In the genomic region with DNA sequence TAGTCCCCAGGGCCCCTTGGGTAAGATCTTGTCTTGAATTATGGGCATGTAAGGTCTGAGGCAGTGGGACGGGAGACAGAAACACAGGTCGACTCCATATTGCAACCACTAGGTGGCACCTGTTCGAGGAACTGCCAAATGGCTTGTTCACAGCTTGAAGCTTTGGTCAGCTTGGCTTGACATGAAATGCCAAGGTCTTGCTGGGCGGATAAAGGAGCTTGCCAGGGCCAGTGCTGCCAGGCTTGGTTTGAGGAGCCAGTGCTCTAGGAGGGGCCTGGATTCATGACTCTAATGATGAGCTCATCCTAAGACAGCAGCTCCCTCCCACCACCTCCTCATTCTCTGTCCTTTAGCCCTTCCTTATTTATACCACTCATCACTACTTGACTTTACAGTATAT, we compare ENCODE assay signal across 7 cellular contexts. TPM values are rescaled to one million over a fixed set of nuclear protein-coding genes. Genes with fewer than 3 reads are reported as not detected.
DNase-seq lines count a peak whose midpoint lies in the region; ATAC-seq, FAIRE-seq and TF ChIP-seq lines count a peak whose summit lies in the region.

No MANE protein-coding gene starts in this region.

- intact Hi-C loops in HepG2 (cut with micrococcal nuclease; ENCODE audit: unreplicated experiment): loop anchor here (1.0 to 10.0 kb wide), 3 partner anchors 79 to 492 kb away; a partner anchor contains a TSS

- H3K9me3 ChIP-seq in HepG2 (ENCODE audit: low read length): no peaks in the 10 kb centered on the region

- H3K4me3 ChIP-seq in choroid plexus epithelial cell (ENCODE audit: low read depth, low read length): no peak overlapping the region
- no peak overlapping the region for H3K4me3 ChIP-seq in HepG2 (replicated peaks in 1 of 3; ENCODE audit: insufficient read depth in 1 of 3, low read depth in 2 of 3, low read length in 3 of 3)

- H3K79me2 ChIP-seq in HepG2 (ENCODE audit: insufficient read depth, low read length): no peaks in the 10 kb centered on the region

- POLR2A ChIA-PET in HepG2 (lab: Yijun Ruan, JAX): no interaction called here

- in situ Hi-C loops in HepG2 (cut with HindIII; ENCODE audit: extremely low pct_ligation_motif_present, low pct_unique_long_range_greater_than_20kb): loop anchor here (5.0 kb wide), 1 partner anchor 117 kb away; no protein-coding TSS in a partner anchor

- no peaks in the 10 kb centered on the region for H4K20me1 ChIP-seq in HepG2 (ENCODE audit: insufficient read depth, low read length)

- TF ChIP-seq POLR2A in HepG2 (IDR thresholded peaks at IDR 0.05; ENCODE audit: insufficient read depth in 1 of 2, low read depth in 2 of 2, low read length in 2 of 2): no peak

- CTCF ChIA-PET in HepG2 (lab: Yijun Ruan, JAX; ENCODE audit: low intra/inter-chr PET ratio, low total read pairs): interaction anchor here (1.2 to 3.0 kb wide), 3 partner anchors 80 to 122 kb away, joined by 3 to 19 read pairs (median 6); no protein-coding TSS in a partner anchor

- peak; percentile 91 for FAIRE-seq in HepG2 (lab: Jason Lieb, UNC)

- no peak overlapping the region for H3K27ac ChIP-seq in HepG2 (ENCODE audit: extremely low read length, insufficient read depth, low read length)

- TF ChIP-seq EP300 in HepG2 (IDR thresholded peaks at IDR 0.05; ENCODE audit: low read depth in 2 of 2, low read length in 2 of 2): no peak
- TF ChIP-seq EP300 in HepG2 (CRISPR knock-in tag; IDR thresholded peaks at IDR 0.05; ENCODE audit: borderline replicate concordance): no peak

- H3K4me1 ChIP-seq in HepG2 (ENCODE audit: insufficient read depth, low read length): no peaks in the 10 kb centered on the region

- H3K9ac ChIP-seq in HepG2 (ENCODE audit: insufficient read depth, low read depth, low read length): no peak overlapping the region

- WGBS in HepG2 (ENCODE audit: low lambda C conversion rate): 3% methylated on average over 3 of the region's 4 CpGs

- peak; percentile 78 for TF ChIP-seq CTCF in GM12874 (IDR thresholded peaks at IDR 0.05; ENCODE audit: insufficient read depth, low read depth, low read length)
- TF ChIP-seq CTCF in choroid plexus epithelial cell (conservative IDR thresholded peaks at IDR 0.05; ENCODE audit: low read depth, low read length): peak; percentile 91
- TF ChIP-seq CTCF in HepG2 (CRISPR knock-in tag; IDR thresholded peaks at IDR 0.05): peak; percentile 86

- peaks cover 0 to 17% of the 10 kb centered on the region in 2 experiments; a peak in 4 of 5 replicates for H3K27me3 ChIP-seq in HepG2 (ENCODE audit: control insufficient read depth in 1 of 2, insufficient read depth in 2 of 2, low read length in 2 of 2)

- no peak overlapping the region for H2AFZ ChIP-seq in HepG2 (ENCODE audit: low read length)

- BruUV-seq in HepG2 (replicated peaks; lab: Mats Ljungman, UMichigan): no TSS peak

- TF ChIP-seq RAD21 in HepG2 (CRISPR knock-in tag; IDR thresholded peaks at IDR 0.05): peak; percentile 53

- no peak overlapping the region for H3K4me2 ChIP-seq in HepG2 (ENCODE audit: low read depth, low read length)

- ATAC-seq in HG02973 (IDR thresholded peaks at IDR 0.05; ENCODE audit: unreplicated experiment) (peak; percentile 63), HepG2 (peak; percentile 92)

- peak; percentile 62 for DNase-seq in NCI-H345 (lab: John Stamatoyannopoulos, UW)
- DNase-seq in activated CD4-positive, CD25-positive, alpha-beta regulatory T cell treated with anti-CD3 and anti-CD28 coated beads, Interleukin-2, amount 50 U/mL, for 72 hours: peak; percentile 39
- peak; percentile 91 for DNase-seq in choroid plexus epithelial cell (ENCODE audit: low read depth)
- peak; percentile 56 for DNase-seq in HepG2 (ENCODE audit: low spot score)
- peak in 2 of 3 experiments; percentile 22 to 35 for DNase-seq in stimulated activated CD4-positive, alpha-beta T cell treated with anti-CD3 and anti-CD28 coated beads, TNF-alpha, amount 100 ng/mL, for 4 hours (ENCODE audit: low read depth in 3 of 3)

- H3K36me3 ChIP-seq in HepG2 (replicated peaks in 1 of 2; ENCODE audit: control insufficient read depth in 1 of 2, insufficient read depth in 2 of 2, low read length in 2 of 2): no peaks in the 10 kb centered on the region

TF ChIP-seq in HepG2, 621 proteins besides CTCF, POLR2A, EP300 and RAD21:
- TF ChIP-seq RARG (CRISPR knock-in tag; IDR thresholded peaks at IDR 0.05; ENCODE audit: low read depth) (no peak), SMC3 (IDR thresholded peaks at IDR 0.05; ENCODE audit: low read length) (peak; percentile 90), TAF15 (IDR thresholded peaks at IDR 0.05; ENCODE audit: low read depth, low read length, poor library complexity, severe bottlenecking) (no peak), CCDC6 (CRISPR knock-in tag; IDR thresholded peaks at IDR 0.05) (peak; percentile 27; the same call in 1 of the 2 replicates), STAG1 (CRISPR knock-in tag; IDR thresholded peaks at IDR 0.05) (peak; percentile 75), ELF3 (CRISPR knock-in tag; IDR thresholded peaks at IDR 0.05) (0 out of 2 replicates have a peak, but pooled peaks have one; percentile 18), SALL1 (CRISPR knock-in tag; IDR thresholded peaks at IDR 0.05) (0 out of 2 replicates have a peak, but pooled peaks have one; percentile 15), SAP130 (CRISPR knock-in tag; IDR thresholded peaks at IDR 0.05; ENCODE audit: low read depth) (0 out of 2 replicates have a peak, but pooled peaks have one; percentile 32), XRCC5 (optimal IDR thresholded peaks at IDR 0.05; ENCODE audit: low read length) (peak; percentile 71), TEAD3 (CRISPR knock-in tag; optimal IDR thresholded peaks at IDR 0.05; ENCODE audit: borderline replicate concordance) (peak; percentile 44)

RNA-seq across cellular contexts. Expression of a gene that starts 11.9 kb away (rescaled TPM):
- total RNA-seq in HepG2 (2016; rRNA removed; fragmentation: Illumina TruSeq; extraction: Trizol): 0.07 and 0.24 TPM in 2 replicates
- not detected in 2 replicates for total RNA-seq in HepG2 (2016; cell fraction: cytosol; rRNA removed; fragmentation: Illumina TruSeq; extraction: Trizol; ENCODE audit: low read depth)
- total RNA-seq in HepG2 (2016; cell fraction: insoluble cytoplasmic fraction; rRNA removed; fragmentation: Illumina TruSeq; extraction: Trizol): 0.04 and 0.06 TPM in 2 replicates
- 0.07 and 0.12 TPM in 2 replicates for total RNA-seq in HepG2 (2016; cell fraction: membrane; rRNA removed; fragmentation: Illumina TruSeq; extraction: Trizol)
- total RNA-seq in HepG2 (2016; cell fraction: nucleus; rRNA removed; fragmentation: Illumina TruSeq; extraction: Trizol): not detected in 2 replicates
- 0.03 and 0.04 TPM in 2 replicates for polyA plus RNA-seq in HepG2 (2011; rRNA removed)
- 0.04 and 0.06 TPM in 2 replicates for polyA plus RNA-seq in HepG2 (2011; cell fraction: cytosol; rRNA removed)
- 0.05 and 0.19 TPM in 2 replicates for polyA plus RNA-seq in HepG2 (2011; cell fraction: nucleus; rRNA removed)
- polyA plus RNA-seq in HepG2 (2012): 0.07 and 0.12 TPM in 2 replicates
- not detected in 2 replicates for polyA plus RNA-seq in HepG2 (2016; cell fraction: cytosol; fragmentation: Illumina TruSeq; extraction: Trizol; ENCODE audit: low read depth)
- polyA plus RNA-seq in HepG2 (2016; cell fraction: insoluble cytoplasmic fraction; fragmentation: Illumina TruSeq; extraction: Trizol; ENCODE audit: low read depth): not detected in 2 replicates
- not detected in 2 replicates for polyA plus RNA-seq in HepG2 (2016; cell fraction: membrane; fragmentation: Illumina TruSeq; extraction: Trizol; ENCODE audit: low read depth)
- not detected in 2 replicates for polyA plus RNA-seq in HepG2 (2016; cell fraction: nucleus; fragmentation: Illumina TruSeq; extraction: Trizol; ENCODE audit: insufficient read depth, low read depth)
- polyA minus RNA-seq in HepG2 (2011; rRNA and poly(A)+ RNA removed; ENCODE audit: low replicate concordance): 0.06 TPM in 1 of 2 replicates, not detected in the other
- not detected in 2 replicates for polyA minus RNA-seq in HepG2 (2011; cell fraction: cytosol; rRNA and poly(A)+ RNA removed)
- not detected in 2 replicates for polyA minus RNA-seq in HepG2 (2011; cell fraction: nucleus; rRNA and poly(A)+ RNA removed)

RNA-seq across cellular contexts. Expression of a gene that starts 51.4 kb away (rescaled TPM):
- total RNA-seq in HepG2 (2016; rRNA removed; fragmentation: Illumina TruSeq; extraction: Trizol): 17.4 and 20.8 TPM in 2 replicates
- 12.2 and 14.3 TPM in 2 replicates for total RNA-seq in HepG2 (2016; cell fraction: cytosol; rRNA removed; fragmentation: Illumina TruSeq; extraction: Trizol; ENCODE audit: low read depth)
- total RNA-seq in HepG2 (2016; cell fraction: insoluble cytoplasmic fraction; rRNA removed; fragmentation: Illumina TruSeq; extraction: Trizol): 17.2 and 21.3 TPM in 2 replicates
- total RNA-seq in HepG2 (2016; cell fraction: membrane; rRNA removed; fragmentation: Illumina TruSeq; extraction: Trizol): 25.3 and 25.6 TPM in 2 replicates
- 13.8 and 15.3 TPM in 2 replicates for total RNA-seq in HepG2 (2016; cell fraction: nucleus; rRNA removed; fragmentation: Illumina TruSeq; extraction: Trizol)
- 12.3 and 12.4 TPM in 2 replicates for polyA plus RNA-seq in HepG2 (2011; rRNA removed)
- 6.4 and 13.3 TPM in 2 replicates for polyA plus RNA-seq in HepG2 (2011; cell fraction: cytosol; rRNA removed)
- 2.8 and 4.6 TPM in 2 replicates for polyA plus RNA-seq in HepG2 (2011; cell fraction: nucleus; rRNA removed)
- polyA plus RNA-seq in HepG2 (2012): 13.0 and 19.3 TPM in 2 replicates
- 14.7 and 19.1 TPM in 2 replicates for polyA plus RNA-seq in HepG2 (2016; cell fraction: cytosol; fragmentation: Illumina TruSeq; extraction: Trizol; ENCODE audit: low read depth)
- 21.0 and 21.7 TPM in 2 replicates for polyA plus RNA-seq in HepG2 (2016; cell fraction: insoluble cytoplasmic fraction; fragmentation: Illumina TruSeq; extraction: Trizol; ENCODE audit: low read depth)
- 23.1 and 24.9 TPM in 2 replicates for polyA plus RNA-seq in HepG2 (2016; cell fraction: membrane; fragmentation: Illumina TruSeq; extraction: Trizol; ENCODE audit: low read depth)
- 24.7 and 25.5 TPM in 2 replicates for polyA plus RNA-seq in HepG2 (2016; cell fraction: nucleus; fragmentation: Illumina TruSeq; extraction: Trizol; ENCODE audit: insufficient read depth, low read depth)
- polyA minus RNA-seq in HepG2 (2011; rRNA and poly(A)+ RNA removed; ENCODE audit: low replicate concordance): 5.0 and 18.1 TPM in 2 replicates
- 3.5 and 4.5 TPM in 2 replicates for polyA minus RNA-seq in HepG2 (2011; cell fraction: cytosol; rRNA and poly(A)+ RNA removed)
- 5.5 and 6.5 TPM in 2 replicates for polyA minus RNA-seq in HepG2 (2011; cell fraction: nucleus; rRNA and poly(A)+ RNA removed)

Comparison
In these comparisons a context has a peak if more than half of its experiments do, and no peak if none do; other contexts are left out.
1. DNase-seq: peak in every context shown above with its lines; median percentile 91 in choroid plexus epithelial cell; 62 in NCI-H345; 56 in HepG2; 39 in activated CD4-positive, CD25-positive, alpha-beta regulatory T cell treated with anti-CD3 and anti-CD28 coated beads, Interleukin-2, amount 50 U/mL, for 72 hours; 28 in stimulated activated CD4-positive, alpha-beta T cell treated with anti-CD3 and anti-CD28 coated beads, TNF-alpha, amount 100 ng/mL, for 4 hours.